Comparison of ENCODE assay signal across 7 cellular contexts in the genomic region with DNA sequence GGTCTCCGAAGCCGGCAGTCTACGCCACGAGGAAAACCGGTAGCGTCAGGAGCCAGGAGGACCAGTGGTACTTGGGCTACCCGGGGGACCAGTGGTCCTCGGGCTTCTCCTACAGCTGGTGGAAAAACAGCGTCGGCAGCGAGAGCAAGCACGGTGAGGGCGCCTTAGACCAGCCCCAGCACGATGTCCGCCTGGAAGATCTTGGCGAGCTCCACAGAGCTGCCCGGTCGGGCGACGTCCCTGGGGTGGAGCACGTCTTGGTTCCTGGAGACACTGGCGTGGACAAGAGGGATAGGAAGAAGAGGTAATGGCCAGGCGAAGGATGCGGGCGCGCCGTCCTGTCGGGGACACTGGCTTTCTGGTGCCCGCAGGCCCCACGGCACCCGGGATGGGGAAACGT.
DNase-seq lines count a peak whose midpoint lies in the region; ATAC-seq and TF ChIP-seq lines count a peak whose summit lies in the region.
"Not testable (repeated sequence)": the region's sequence is repeated elsewhere in the genome, so short reads cannot be mapped to it uniquely, and the experiment has no call there.

No MANE protein-coding gene starts in this region.

- H3K27ac ChIP-seq in H9 (ENCODE audit: insufficient read length, low read depth, low read length); left ventricle myocardium inferior (replicated peaks); trophoblast cell (ENCODE audit: low read depth, low read length): not testable (repeated sequence)
- H3K27ac ChIP-seq in thoracic aorta: peak overlapping the region; percentile 10 to 67

- not testable (repeated sequence) for H2BK15ac ChIP-seq in H9 (ENCODE audit: low read depth, low read length)

- not testable (repeated sequence) for H3K23ac ChIP-seq in H9 (ENCODE audit: insufficient read length, low read depth, low read length); trophoblast cell (ENCODE audit: low read length)

- H3K56ac ChIP-seq in H9 (ENCODE audit: insufficient read length, low read depth, low read length): not testable (repeated sequence)

- H3K4ac ChIP-seq in H9 (ENCODE audit: low read depth, low read length); trophoblast cell (ENCODE audit: low read depth, low read length): not testable (repeated sequence)

- peak overlapping the region; percentile 29 for H3K4me3 ChIP-seq in epithelial cell of proximal tubule (ENCODE audit: low read depth, low read length)
- peak overlapping the region; percentile 61 for H3K4me3 ChIP-seq in left ventricle myocardium inferior
- H3K4me3 ChIP-seq in trophoblast cell (ENCODE audit: low read depth, low read length): not testable (repeated sequence)
- peak overlapping the region; percentile 50 for H3K4me3 ChIP-seq in thoracic aorta

- CTCF ChIA-PET in activated CD4-positive, alpha-beta T cell treated with anti-CD3 and anti-CD28 coated beads for 36 hours (lab: Charles Lee): interaction anchor here (0.8 to 2.2 kb wide), 7 partner anchors 30 to 199 kb away, joined by 3 to 17 read pairs (median 3); no protein-coding TSS in a partner anchor

- POLR2A ChIA-PET in activated CD4-positive, alpha-beta T cell treated with anti-CD3 and anti-CD28 coated beads for 36 hours (lab: Charles Lee): not testable (repeated sequence)

- not testable (repeated sequence) for H3K18ac ChIP-seq in H9 (ENCODE audit: insufficient read length, low read depth, low read length); trophoblast cell (ENCODE audit: low read length)

- DNase-seq in H9 (peak; percentile 29), trophoblast cell (peak; percentile 51 to 66)
- not testable (repeated sequence) for DNase-seq in activated CD4-positive, alpha-beta T cell treated with anti-CD3 and anti-CD28 coated beads for 36 hours; activated naive CD8-positive, alpha-beta T cell treated with anti-CD3 and anti-CD28 coated beads for 36 hours; epithelial cell of proximal tubule (ENCODE audit: low read depth); left ventricle myocardium inferior; thoracic aorta (ENCODE audit: low spot score)

- not testable (repeated sequence) for H2BK120ac ChIP-seq in H9 (ENCODE audit: low read depth, low read length, poor library complexity, severe bottlenecking); trophoblast cell (ENCODE audit: insufficient read depth, low read length, poor library complexity)

- no CpG with 5 or more reads among the region's 32 CpGs for whole genome bisulfite sequencing in H9 (ENCODE audit: extremely low coverage, insufficient read length, low lambda C conversion rate)
- no CpG with 5 or more reads among the region's 32 CpGs for WGBS in trophoblast cell (ENCODE audit: extremely low coverage, insufficient coverage, insufficient read length)

- H3K4me1 Mint-ChIP-seq in H9; activated CD4-positive, alpha-beta T cell treated with anti-CD3 and anti-CD28 coated beads for 36 hours; activated naive CD8-positive, alpha-beta T cell treated with anti-CD3 and anti-CD28 coated beads for 36 hours: not testable (repeated sequence)

- not testable (repeated sequence) for H3K27me3 Mint-ChIP-seq in H9 (ENCODE audit: low read depth); activated CD4-positive, alpha-beta T cell treated with anti-CD3 and anti-CD28 coated beads for 36 hours; activated naive CD8-positive, alpha-beta T cell treated with anti-CD3 and anti-CD28 coated beads for 36 hours

- not testable (repeated sequence) for H3K79me1 ChIP-seq in H9 (ENCODE audit: insufficient read depth, low read depth, low read length, poor library complexity, severe bottlenecking); trophoblast cell (ENCODE audit: low read length)

- not testable (repeated sequence) for H3T11ph ChIP-seq in H9 (ENCODE audit: low read length)

- not testable (repeated sequence) for H3K27me3 ChIP-seq in H9 (ENCODE audit: insufficient read depth, low read length); left ventricle myocardium inferior (ENCODE audit: low read depth); trophoblast cell (ENCODE audit: insufficient read depth, low read length); thoracic aorta (replicated peaks; ENCODE audit: insufficient read depth)

- not testable (repeated sequence) for H4K12ac ChIP-seq in trophoblast cell (ENCODE audit: low read depth, low read length)

- not testable (repeated sequence) for H4K20me1 ChIP-seq in H9 (ENCODE audit: control insufficient read depth, insufficient read depth, insufficient read length)

- H3K9me3 Mint-ChIP-seq in H9; activated CD4-positive, alpha-beta T cell treated with anti-CD3 and anti-CD28 coated beads for 36 hours (ENCODE audit: low read depth); activated naive CD8-positive, alpha-beta T cell treated with anti-CD3 and anti-CD28 coated beads for 36 hours: not testable (repeated sequence)

- H4K8ac ChIP-seq in H9 (replicated peaks; ENCODE audit: insufficient read length, low read depth, low read length); trophoblast cell (ENCODE audit: low read depth, low read length): not testable (repeated sequence)

- H2BK20ac ChIP-seq in H9 (ENCODE audit: low read depth, low read length, poor library complexity, severe bottlenecking): not testable (repeated sequence)

- not testable (repeated sequence) for H3K9ac ChIP-seq in H9 (ENCODE audit: extremely low read depth, insufficient read length, low read length); trophoblast cell (ENCODE audit: low read length)

- H3K14ac ChIP-seq in H9 (ENCODE audit: insufficient read depth, low read length); trophoblast cell (ENCODE audit: low read length): not testable (repeated sequence)

- not testable (repeated sequence) for H2BK12ac ChIP-seq in H9 (ENCODE audit: insufficient read length, low read depth, low read length); trophoblast cell (ENCODE audit: low read length)

- not testable (repeated sequence) for H3K23me2 ChIP-seq in H9 (ENCODE audit: insufficient read length, low read depth, low read length, poor library complexity, severe bottlenecking)

- not testable (repeated sequence) for H3K4me2 ChIP-seq in H9 (ENCODE audit: insufficient read depth, insufficient read length, low read length); trophoblast cell (ENCODE audit: low read length)

- intact Hi-C loops in activated CD4-positive, alpha-beta T cell treated with anti-CD3 and anti-CD28 coated beads for 36 hours (cut with DNase I, micrococcal nuclease): loop anchor here (2.0 to 5.0 kb wide), 2 partner anchors 199 to 329 kb away; no protein-coding TSS in a partner anchor
- intact Hi-C loops in left ventricle myocardium inferior (cut with micrococcal nuclease): not testable (repeated sequence)

- H2BK5ac ChIP-seq in H9 (ENCODE audit: insufficient read length, low read length); trophoblast cell (ENCODE audit: low read depth, low read length, poor library complexity): not testable (repeated sequence)

- not testable (repeated sequence) for H4K5ac ChIP-seq in H9 (ENCODE audit: insufficient read length, low read depth, low read length)

- H2AFZ ChIP-seq in H9 (ENCODE audit: low read length); trophoblast cell (ENCODE audit: insufficient read depth, low read length, poor library complexity): not testable (repeated sequence)

- not testable (repeated sequence) for H3K36me3 Mint-ChIP-seq in H9 (ENCODE audit: insufficient read depth in 1 of 3, low read depth in 3 of 3); activated CD4-positive, alpha-beta T cell treated with anti-CD3 and anti-CD28 coated beads for 36 hours (ENCODE audit: low read depth); activated naive CD8-positive, alpha-beta T cell treated with anti-CD3 and anti-CD28 coated beads for 36 hours

- not testable (repeated sequence) for H3K4me1 ChIP-seq in H9 (ENCODE audit: insufficient read depth, low read length); left ventricle myocardium inferior; trophoblast cell (ENCODE audit: control insufficient read depth in 1 of 2, insufficient read depth in 2 of 2, low read length in 2 of 2); thoracic aorta (ENCODE audit: control insufficient read depth in 1 of 2, low read depth in 2 of 2)

- not testable (repeated sequence) for H4K91ac ChIP-seq in H9 (ENCODE audit: insufficient read length, low read depth, low read length); trophoblast cell (ENCODE audit: low read depth, low read length)

- not testable (repeated sequence) for H3K27ac Mint-ChIP-seq in H9
- peak overlapping the region; percentile 67 for H3K27ac Mint-ChIP-seq in activated CD4-positive, alpha-beta T cell treated with anti-CD3 and anti-CD28 coated beads for 36 hours
- peak overlapping the region; percentile 75 for H3K27ac Mint-ChIP-seq in activated naive CD8-positive, alpha-beta T cell treated with anti-CD3 and anti-CD28 coated beads for 36 hours

- ATAC-seq in activated CD4-positive, alpha-beta T cell treated with anti-CD3 and anti-CD28 coated beads for 36 hours: peak; percentile 3
- ATAC-seq in thoracic aorta (ENCODE audit: insufficient number of reproducible peaks, low FRiP score, low read depth): not testable (repeated sequence)

- not testable (repeated sequence) for H2AK5ac ChIP-seq in H9 (ENCODE audit: insufficient read length, low read length); trophoblast cell (ENCODE audit: low read length)

- not testable (repeated sequence) for H3K36me3 ChIP-seq in left ventricle myocardium inferior; trophoblast cell (ENCODE audit: control insufficient read depth in 1 of 2, insufficient read depth in 2 of 2, low read length in 2 of 2); thoracic aorta

- H3K9me3 ChIP-seq in H9 (ENCODE audit: control insufficient read depth, low read depth, low read length); left ventricle myocardium inferior (replicated peaks); trophoblast cell (ENCODE audit: insufficient read depth, low read depth, low read length); thoracic aorta: not testable (repeated sequence)

- TF ChIP-seq CTCF in H9 (conservative IDR thresholded peaks at IDR 0.05); epithelial cell of proximal tubule (conservative IDR thresholded peaks at IDR 0.05; ENCODE audit: low read depth, low read length); left ventricle myocardium inferior (IDR thresholded peaks at IDR 0.05; ENCODE audit: borderline replicate concordance); thoracic aorta (IDR thresholded peaks at IDR 0.05): not testable (repeated sequence)

- H3K79me2 ChIP-seq in H9 (ENCODE audit: insufficient read depth, low read length); trophoblast cell (ENCODE audit: control insufficient read depth, insufficient read depth, low read length, poor library complexity): not testable (repeated sequence)

- H3K4me3 Mint-ChIP-seq in H9; activated CD4-positive, alpha-beta T cell treated with anti-CD3 and anti-CD28 coated beads for 36 hours: not testable (repeated sequence)
- H3K4me3 Mint-ChIP-seq in activated naive CD8-positive, alpha-beta T cell treated with anti-CD3 and anti-CD28 coated beads for 36 hours: peak overlapping the region; percentile 63
